In the genomic region with DNA sequence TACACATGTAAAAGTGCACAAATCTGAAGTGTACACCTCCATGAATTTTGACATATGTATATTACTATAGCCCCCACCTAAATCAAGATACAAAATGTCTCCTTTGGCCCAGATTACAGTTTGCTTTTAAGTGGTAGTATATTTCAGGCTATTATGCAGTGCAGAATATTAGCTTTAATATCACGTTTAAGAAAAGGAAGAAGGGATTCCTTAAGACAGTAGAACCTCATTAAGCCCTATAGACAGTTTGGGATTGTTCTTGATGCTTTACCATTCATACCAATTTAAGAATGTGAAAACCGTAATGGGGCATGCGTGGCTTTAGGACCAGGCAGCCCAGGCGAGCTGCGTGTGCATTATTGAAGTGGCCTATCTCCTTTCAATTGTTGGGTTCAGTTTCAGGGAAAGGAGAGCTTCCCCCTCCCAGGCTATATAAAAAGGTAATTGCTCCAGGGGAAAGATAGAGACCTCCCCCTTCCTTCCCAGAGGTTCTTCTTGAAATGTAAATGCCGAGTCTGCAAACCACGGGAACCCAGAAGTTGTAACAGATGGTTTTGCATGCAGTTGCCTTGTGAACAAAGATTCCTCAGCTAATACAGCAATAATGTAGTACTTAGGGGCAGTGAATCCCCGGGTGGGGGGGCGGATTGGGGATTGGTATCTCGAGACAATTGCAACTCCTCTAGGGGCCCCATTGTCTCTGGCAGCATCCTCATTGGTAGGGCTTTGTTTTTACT, we compare ENCODE assay signal across 10 cellular contexts.
DNase-seq lines count a peak whose midpoint lies in the region; ATAC-seq and TF ChIP-seq lines count a peak whose summit lies in the region.
"Had no signal": no experiment of that assay in that cellular context is flagged by ENCODE, and none has a peak within 500 bp of the region (broad histone marks: within the 10 kb centered on the region; RNA-seq: fewer than 3 reads in every experiment).

No MANE protein-coding gene starts in this region.

- H3K36me3 ChIP-seq in mammary epithelial cell (ENCODE audit: insufficient read depth, low read length), result no peaks in the 10 kb centered on the region

- peaks cover 11% of the 10 kb centered on the region for H3K4me1 ChIP-seq in mammary epithelial cell (ENCODE audit: insufficient read depth, low read length)

- POLR2A ChIA-PET in MCF 10A (lab: Yijun Ruan, JAX), result interaction anchor here (0.5 to 1.3 kb wide), 2 partner anchors 109 to 225 kb away, joined by 3 read pairs; no protein-coding TSS in a partner anchor

- DNase-seq in MCF 10A (ENCODE audit: unreplicated experiment), result peak; percentile 18
- DNase-seq in mammary epithelial cell, result no peak
- DNase-seq in dorsolateral prefrontal cortex, result peak in 4 of 10 donors; percentile 34 to 60 (median 45)
- DNase-seq in mesothelial cell of epicardium (ENCODE audit: low spot score in 2 of 2, unreplicated experiment in 2 of 2), result no peak
- DNase-seq in type B pancreatic cell (ENCODE audit: extremely low spot score, unreplicated experiment), result no peak
- no peak for DNase-seq in dedifferentiated amniotic fluid mesenchymal stem cell (ENCODE audit: extremely low spot score)
- DNase-seq in SW 1271 (lab: John Stamatoyannopoulos, UW), result no peak
- DNase-seq: GDM1, KBM-7 had no signal

- H3K9ac ChIP-seq in mammary epithelial cell (ENCODE audit: insufficient read depth, low read length), result no peak overlapping the region

- in situ Hi-C loops in mammary epithelial cell (cut with MboI; ENCODE audit: low sequenced_read_pairs in 2 of 2), result no loop called here

- no peak overlapping the region for H3K4me2 ChIP-seq in mammary epithelial cell (ENCODE audit: insufficient read depth, low read depth, low read length)

- no peak overlapping the region for H3K4me3 ChIP-seq in mammary epithelial cell (replicated peaks in 1 of 3; ENCODE audit: insufficient read depth in 1 of 3, low read depth in 2 of 3, low read length in 3 of 3)
- peak overlapping the region; percentile 64 to 97 (median 86) for H3K4me3 ChIP-seq in dorsolateral prefrontal cortex

- TF ChIP-seq CTCF in MCF 10A (IDR thresholded peaks at IDR 0.05; ENCODE audit: unreplicated experiment) (no peak), mammary epithelial cell (conservative IDR thresholded peaks at IDR 0.05 in 1 of 2, IDR thresholded peaks at IDR 0.05 in 1 of 2; ENCODE audit: extremely low read depth in 1 of 2, insufficient read depth in 1 of 2, low read depth in 1 of 2, low read length in 2 of 2) (no peak), dorsolateral prefrontal cortex (IDR thresholded peaks at IDR 0.05 in 54 of 56, conservative IDR thresholded peaks at IDR 0.05 in 2 of 56; ENCODE audit: low read depth in 1 of 56, partially characterized antibody in 56 of 56) (no peak), mesothelial cell of epicardium (IDR thresholded peaks at IDR 0.05; ENCODE audit: unreplicated experiment) (no peak), type B pancreatic cell (conservative IDR thresholded peaks at IDR 0.05) (no peak)

- dilution Hi-C loops in mammary epithelial cell (cut with HindIII; ENCODE audit: low sequenced_read_pairs), result no loop called here

- BruUV-seq in MCF 10A (replicated peaks; lab: Mats Ljungman, UMichigan), result TSS peak; percentile 23
- BruUV-seq in mammary epithelial cell (replicated peaks; lab: Mats Ljungman, UMichigan), result no TSS peak

- H3K36me3 Mint-ChIP-seq in MCF 10A (ENCODE audit: insufficient read depth, unreplicated experiment) (no peaks in the 10 kb centered on the region), mesothelial cell of epicardium (no peaks in the 10 kb centered on the region), type B pancreatic cell (peaks cover 5% of the 10 kb centered on the region)

- H3K4me1 Mint-ChIP-seq in MCF 10A (ENCODE audit: insufficient read depth, unreplicated experiment) (peaks cover 30% of the 10 kb centered on the region), mesothelial cell of epicardium (peaks cover 39% of the 10 kb centered on the region), type B pancreatic cell (ENCODE audit: unreplicated experiment) (peaks cover 27% of the 10 kb centered on the region)

- H3K9me3 ChIP-seq in mammary epithelial cell (replicated peaks; ENCODE audit: insufficient read depth, low read length), result no peaks in the 10 kb centered on the region

- 80% methylated on average over 5 of the region's 10 CpGs for WGBS in mammary epithelial cell (ENCODE audit: low coverage, missing lambda C conversion rate)

- H3K79me2 ChIP-seq in mammary epithelial cell (ENCODE audit: insufficient read depth, low read length), result no peaks in the 10 kb centered on the region

- H2AFZ ChIP-seq in mammary epithelial cell (ENCODE audit: low read depth, low read length), result no peak overlapping the region

- H3K27me3 Mint-ChIP-seq in MCF 10A (ENCODE audit: insufficient read depth, unreplicated experiment) (no peaks in the 10 kb centered on the region), mesothelial cell of epicardium (ENCODE audit: low read depth) (no peaks in the 10 kb centered on the region), type B pancreatic cell (peaks cover 28% of the 10 kb centered on the region)

- H3K27ac Mint-ChIP-seq in MCF 10A (ENCODE audit: low read depth, unreplicated experiment) (peak overlapping the region; percentile 83), mesothelial cell of epicardium (peak overlapping the region; percentile 39), type B pancreatic cell (peak overlapping the region; percentile 60)

- intact Hi-C loops in MCF 10A (cut with micrococcal nuclease), result loop anchor here (5.0 kb wide), 2 partner anchors 114 to 299 kb away; no protein-coding TSS in a partner anchor
- intact Hi-C loops in mammary epithelial cell (cut with micrococcal nuclease), result no loop called here
- intact Hi-C loops in dorsolateral prefrontal cortex (cut with DNase I), result loop anchor here (5.0 kb wide), 2 partner anchors 69 to 279 kb away; no protein-coding TSS in a partner anchor

- H3K27ac ChIP-seq in mammary epithelial cell (ENCODE audit: insufficient read depth, low read depth, low read length) (no peak overlapping the region), dorsolateral prefrontal cortex (peak overlapping the region; percentile 82 to 100 (median 97))

- H3K27me3 ChIP-seq in mammary epithelial cell (ENCODE audit: insufficient read depth, low read length) (peaks cover 22% of the 10 kb centered on the region), dorsolateral prefrontal cortex (no peaks in the 10 kb centered on the region)

- no peaks in the 10 kb centered on the region for H4K20me1 ChIP-seq in mammary epithelial cell (ENCODE audit: insufficient read depth, low read length)

- no peaks in the 10 kb centered on the region for H3K9me3 Mint-ChIP-seq in MCF 10A (ENCODE audit: unreplicated experiment)
- no peaks in the 10 kb centered on the region for H3K9me3 Mint-ChIP-seq in mesothelial cell of epicardium
- H3K9me3 Mint-ChIP-seq in type B pancreatic cell, result no peaks in the 10 kb centered on the region

- H3K4me3 Mint-ChIP-seq in MCF 10A (ENCODE audit: unreplicated experiment) (peak overlapping the region; percentile 89), mesothelial cell of epicardium (peak overlapping the region; percentile 83), type B pancreatic cell (peak overlapping the region; percentile 92)

- ATAC-seq in HG03196 (IDR thresholded peaks at IDR 0.05; ENCODE audit: unreplicated experiment), result no peak

- CTCF ChIA-PET in MCF 10A (lab: Yijun Ruan, JAX), result interaction anchor here (0.6 kb wide), 2 partner anchors 60 to 164 kb away, joined by 3 to 4 read pairs; no protein-coding TSS in a partner anchor
- CTCF ChIA-PET in mammary epithelial cell (lab: Charles Lee; ENCODE audit: low non-redundant PET), result no interaction called here

Comparison
In these comparisons a context has a peak if more than half of its experiments do, and no peak if none do; other contexts are left out.
1. H3K4me3 ChIP-seq: peak in dorsolateral prefrontal cortex (59 of 59); none in mammary epithelial cell (0 of 3).
2. Peak in every context shown above with its lines, with median percentiles within 50 percentile points of each other: H3K27ac Mint-ChIP-seq and H3K4me3 Mint-ChIP-seq.